In the genomic region with DNA sequence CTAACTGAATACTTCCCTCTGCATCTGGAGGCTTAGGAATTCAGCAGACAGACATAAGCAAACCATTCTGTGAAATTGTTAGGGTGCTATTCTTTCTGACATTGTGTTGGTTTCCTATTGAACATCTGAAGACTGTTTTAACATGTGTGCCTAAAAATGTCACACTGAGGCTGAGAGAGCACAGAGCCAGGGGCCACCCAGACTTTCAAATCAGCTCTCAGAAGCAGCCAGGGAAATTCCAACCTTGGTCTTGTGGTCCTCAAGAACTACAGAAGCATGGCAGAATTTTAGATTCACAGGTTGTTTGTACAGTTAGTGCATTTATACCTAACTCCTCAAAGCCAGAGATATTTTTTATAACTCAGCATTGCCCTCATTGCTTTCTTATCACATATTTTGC, we compare ENCODE assay signal across 15 cellular contexts.
A peak's percentile ranks its signal among the peaks of the same experiment; 100 is the strongest.
DNase-seq lines count a peak whose midpoint lies in the region; ATAC-seq and TF ChIP-seq lines count a peak whose summit lies in the region.
"Had no signal": no experiment of that assay in that cellular context is flagged by ENCODE, and none has a peak within 500 bp of the region (broad histone marks: within the 10 kb centered on the region; RNA-seq: fewer than 3 reads in every experiment).

No MANE protein-coding gene starts in this region.

- no peaks in the 10 kb centered on the region for H3K79me2 ChIP-seq in Karpas-422 (ENCODE audit: low read length)

- no peaks in the 10 kb centered on the region for H3K9me2 ChIP-seq in Karpas-422 (replicated peaks; ENCODE audit: insufficient read depth, low read length)

- H3K9me3 ChIP-seq in KOPT-K1 (ENCODE audit: insufficient read depth, low read length, poor library complexity, severe bottlenecking) = peaks cover 2% of the 10 kb centered on the region
- H3K9me3 ChIP-seq in Karpas-422 (ENCODE audit: low read length) = peaks cover 11% of the 10 kb centered on the region; the same call in 1 of the 2 replicates
- no peaks in the 10 kb centered on the region for H3K9me3 ChIP-seq in tibial nerve
- H3K9me3 ChIP-seq: A549 had no signal

- H3K36me3 ChIP-seq in KOPT-K1 (ENCODE audit: insufficient read depth, low read length) (peaks cover 19% of the 10 kb centered on the region), Karpas-422 (ENCODE audit: insufficient read depth, low read length) (no peaks in the 10 kb centered on the region), tibial nerve (no peaks in the 10 kb centered on the region)

- no peak for TF ChIP-seq POLR2A in tibial nerve (IDR thresholded peaks at IDR 0.05)

- TF ChIP-seq CTCF in tibial nerve (IDR thresholded peaks at IDR 0.05) = no peak

- H3K4me2 ChIP-seq in Karpas-422 (ENCODE audit: low read depth, low read length, poor library complexity, severe bottlenecking) = no peak overlapping the region
- H3K4me2 ChIP-seq: A549 had no signal

- TF ChIP-seq EP300 in tibial nerve (IDR thresholded peaks at IDR 0.05) = no peak

- H3K9ac ChIP-seq in Karpas-422 (ENCODE audit: low read length) = no peak overlapping the region

- no peak overlapping the region for H3K27ac Mint-ChIP-seq in activated CD4-positive, alpha-beta T cell treated with anti-CD3 and anti-CD28 coated beads, Interleukin-2, amount 10 ng/mL, durations not matched to agents 7 days and 5 days
- H3K27ac Mint-ChIP-seq in stimulated activated effector memory CD8-positive, alpha-beta T cell treated with anti-CD3 and anti-CD28 coated beads, Interleukin-12 subunit alpha, Interleukin-12 subunit beta, amount 100 ng/mL, for 72 hours = no peak overlapping the region
- H3K27ac Mint-ChIP-seq: memory B cell had no signal

- ATAC-seq in HG02623 (IDR thresholded peaks at IDR 0.05; ENCODE audit: unreplicated experiment) = peak; percentile 76
- ATAC-seq in stimulated activated effector memory CD8-positive, alpha-beta T cell treated with anti-CD3 and anti-CD28 coated beads, Interleukin-12 subunit alpha, Interleukin-12 subunit beta, amount 100 ng/mL, for 72 hours = peak; percentile 69
- ATAC-seq: A549, SK-N-SH treated with all-trans-retinoic acid at 6 μM for 48 hours had no signal

- H3K4me3 ChIP-seq in Karpas-422 (ENCODE audit: low read length) (no peak overlapping the region), tibial nerve (no peak overlapping the region)
- H3K4me3 ChIP-seq: A549, dorsolateral prefrontal cortex had no signal

- H3K27ac ChIP-seq in KOPT-K1 (ENCODE audit: low read depth, low read length, poor library complexity, severe bottlenecking) = peak overlapping the region; percentile 56
- H3K27ac ChIP-seq in Karpas-422 (ENCODE audit: low read length) = no peak overlapping the region
- H3K27ac ChIP-seq in tibial nerve = no peak overlapping the region
- H3K27ac ChIP-seq: A549, dorsolateral prefrontal cortex had no signal

- H3K4me1 ChIP-seq in Karpas-422 (ENCODE audit: low read length) (no peaks in the 10 kb centered on the region), tibial nerve (no peaks in the 10 kb centered on the region)
- H3K4me1 ChIP-seq: A549 had no signal

- H2AFZ ChIP-seq in Karpas-422 (ENCODE audit: low read length) = no peak overlapping the region

- no peak overlapping the region for H3K4me3 Mint-ChIP-seq in activated CD4-positive, alpha-beta T cell treated with anti-CD3 and anti-CD28 coated beads, Interleukin-2, amount 10 ng/mL, durations not matched to agents 7 days and 5 days
- no peak overlapping the region for H3K4me3 Mint-ChIP-seq in stimulated activated effector memory CD8-positive, alpha-beta T cell treated with anti-CD3 and anti-CD28 coated beads, Interleukin-12 subunit alpha, Interleukin-12 subunit beta, amount 100 ng/mL, for 72 hours
- H3K4me3 Mint-ChIP-seq: memory B cell had no signal

- no peaks in the 10 kb centered on the region for H3K27me3 Mint-ChIP-seq in activated CD4-positive, alpha-beta T cell treated with anti-CD3 and anti-CD28 coated beads, Interleukin-2, amount 10 ng/mL, durations not matched to agents 7 days and 5 days

- peaks cover 37% of the 10 kb centered on the region for H3K4me1 Mint-ChIP-seq in activated CD4-positive, alpha-beta T cell treated with anti-CD3 and anti-CD28 coated beads, Interleukin-2, amount 10 ng/mL, durations not matched to agents 7 days and 5 days
- peaks cover 31% of the 10 kb centered on the region for H3K4me1 Mint-ChIP-seq in stimulated activated effector memory CD8-positive, alpha-beta T cell treated with anti-CD3 and anti-CD28 coated beads, Interleukin-12 subunit alpha, Interleukin-12 subunit beta, amount 100 ng/mL, for 72 hours
- H3K4me1 Mint-ChIP-seq: memory B cell had no signal

- H3K9me3 Mint-ChIP-seq in activated CD4-positive, alpha-beta T cell treated with anti-CD3 and anti-CD28 coated beads, Interleukin-2, amount 10 ng/mL, durations not matched to agents 7 days and 5 days = peaks cover 12% of the 10 kb centered on the region
- no peaks in the 10 kb centered on the region for H3K9me3 Mint-ChIP-seq in stimulated activated effector memory CD8-positive, alpha-beta T cell treated with anti-CD3 and anti-CD28 coated beads, Interleukin-12 subunit alpha, Interleukin-12 subunit beta, amount 100 ng/mL, for 72 hours
- H3K9me3 Mint-ChIP-seq: memory B cell had no signal

- CTCF ChIA-PET in activated CD4-positive, alpha-beta T cell treated with anti-CD3 and anti-CD28 coated beads, Interleukin-2, amount 10 ng/mL, durations not matched to agents 7 days and 5 days (lab: Charles Lee) = interaction anchor here (0.8 to 1.2 kb wide), 2 partner anchors 17 to 110 kb away, joined by 3 read pairs; no protein-coding TSS in a partner anchor

- DNase-seq in activated CD4-positive, alpha-beta T cell treated with anti-CD3 and anti-CD28 coated beads for 48 hours = peak; percentile 58
- no peak for DNase-seq in activated CD4-positive, alpha-beta T cell treated with anti-CD3 and anti-CD28 coated beads, Interleukin-2, amount 10 ng/mL, durations not matched to agents 7 days and 5 days
- DNase-seq in stimulated activated effector memory CD8-positive, alpha-beta T cell treated with anti-CD3 and anti-CD28 coated beads, Interleukin-12 subunit alpha, Interleukin-12 subunit beta, amount 100 ng/mL, for 72 hours (ENCODE audit: low spot score in 2 of 2) = no peak
- DNase-seq in Karpas-422 (no peak), NCI-H82 (lab: John Stamatoyannopoulos, UW) (no peak), tibial nerve (ENCODE audit: low spot score in 2 of 2) (no peak)
- DNase-seq: dorsolateral prefrontal cortex, H7, head of caudate nucleus, KBM-7 had no signal

- H3K27me3 ChIP-seq in Karpas-422 (ENCODE audit: low read length) (no peaks in the 10 kb centered on the region), tibial nerve (no peaks in the 10 kb centered on the region)
- H3K27me3 ChIP-seq: dorsolateral prefrontal cortex had no signal

- POLR2A ChIA-PET in activated CD4-positive, alpha-beta T cell treated with anti-CD3 and anti-CD28 coated beads, Interleukin-2, amount 10 ng/mL, durations not matched to agents 7 days and 5 days (lab: Charles Lee) = no interaction called here

- no peaks in the 10 kb centered on the region for H4K20me1 ChIP-seq in Karpas-422 (ENCODE audit: insufficient read depth, low read depth, low read length)

- H3K36me3 Mint-ChIP-seq in activated CD4-positive, alpha-beta T cell treated with anti-CD3 and anti-CD28 coated beads, Interleukin-2, amount 10 ng/mL, durations not matched to agents 7 days and 5 days (ENCODE audit: low read depth) = peaks cover 57% of the 10 kb centered on the region
- H3K36me3 Mint-ChIP-seq in stimulated activated effector memory CD8-positive, alpha-beta T cell treated with anti-CD3 and anti-CD28 coated beads, Interleukin-12 subunit alpha, Interleukin-12 subunit beta, amount 100 ng/mL, for 72 hours = no peaks in the 10 kb centered on the region
- H3K36me3 Mint-ChIP-seq: memory B cell had no signal
